In genomic region chr7:76166404-76167255, GRCh38 we compare ENCODE assay signal across 8 cellular contexts. TPM values are rescaled to one million over a fixed set of nuclear protein-coding genes. Genes with fewer than 3 reads are reported as not detected.
DNase-seq lines count a peak whose midpoint lies in the region; ATAC-seq and TF ChIP-seq lines count a peak whose summit lies in the region.

No MANE protein-coding gene starts in this region.

- peak overlapping the region; percentile 85 for H3K4me3 Mint-ChIP-seq in activated naive CD8-positive, alpha-beta T cell treated with anti-CD3 and anti-CD28 coated beads, Interleukin-2, amount 10 ng/mL, durations not matched to agents 7 days and 5 days
- H3K4me3 Mint-ChIP-seq in glutamatergic neuron (ENCODE audit: unreplicated experiment), result peak overlapping the region; percentile 84

- CTCF ChIA-PET in GM10248 (lab: Yijun Ruan, JAX), result interaction anchor here (1.0 to 4.7 kb wide), 4 partner anchors 11 to 150 kb away, joined by 5 to 45 read pairs (median 11); no protein-coding TSS in a partner anchor

- no peak for TF ChIP-seq CTCF in GM10248 (IDR thresholded peaks at IDR 0.05; ENCODE audit: control extremely low read depth, extremely low read depth, low read depth, missing control alignments)
- no peak for TF ChIP-seq CTCF in glutamatergic neuron (IDR thresholded peaks at IDR 0.05; ENCODE audit: partially characterized antibody, unreplicated experiment)
- no peak for TF ChIP-seq CTCF in omental fat pad (IDR thresholded peaks at IDR 0.05)

- no peaks in the 10 kb centered on the region for H3K9me3 Mint-ChIP-seq in activated naive CD8-positive, alpha-beta T cell treated with anti-CD3 and anti-CD28 coated beads, Interleukin-2, amount 10 ng/mL, durations not matched to agents 7 days and 5 days
- H3K9me3 Mint-ChIP-seq in glutamatergic neuron (ENCODE audit: unreplicated experiment), result peaks cover 4% of the 10 kb centered on the region

- H3K36me3 Mint-ChIP-seq in activated naive CD8-positive, alpha-beta T cell treated with anti-CD3 and anti-CD28 coated beads, Interleukin-2, amount 10 ng/mL, durations not matched to agents 7 days and 5 days, result no peaks in the 10 kb centered on the region
- H3K36me3 Mint-ChIP-seq in glutamatergic neuron (ENCODE audit: unreplicated experiment), result no peaks in the 10 kb centered on the region

- H3K27ac ChIP-seq in temporal lobe (ENCODE audit: low read depth, low read length), result peak overlapping the region; percentile 94

- peak; percentile 80 for ATAC-seq in HG02588 (IDR thresholded peaks at IDR 0.05; ENCODE audit: unreplicated experiment)
- ATAC-seq in activated naive CD8-positive, alpha-beta T cell treated with anti-CD3 and anti-CD28 coated beads, Interleukin-2, amount 10 ng/mL, durations not matched to agents 7 days and 5 days (ENCODE audit: low read depth), result peak; percentile 95
- peak; percentile 99 for ATAC-seq in omental fat pad (ENCODE audit: low FRiP score)

- DNase-seq in GM10248 (ENCODE audit: extremely low spot score) (peak; percentile 93), NCI-H1105 (lab: John Stamatoyannopoulos, UW) (peak; percentile 96), SKM-1 treated with dmso at 0.1 percent for 144 hours (lab: John Stamatoyannopoulos, UW; ENCODE audit: unreplicated experiment) (peak; percentile 91), glutamatergic neuron (peak; percentile 99), omental fat pad (ENCODE audit: low spot score) (peak; percentile 93)
- DNase-seq in activated naive CD8-positive, alpha-beta T cell treated with anti-CD3 and anti-CD28 coated beads, Interleukin-2, amount 10 ng/mL, durations not matched to agents 7 days and 5 days, result peak; percentile 97

- H3K4me1 Mint-ChIP-seq in activated naive CD8-positive, alpha-beta T cell treated with anti-CD3 and anti-CD28 coated beads, Interleukin-2, amount 10 ng/mL, durations not matched to agents 7 days and 5 days, result peaks cover 7% of the 10 kb centered on the region
- no peaks in the 10 kb centered on the region for H3K4me1 Mint-ChIP-seq in glutamatergic neuron (ENCODE audit: low read depth, unreplicated experiment)

- H3K27ac Mint-ChIP-seq in activated naive CD8-positive, alpha-beta T cell treated with anti-CD3 and anti-CD28 coated beads, Interleukin-2, amount 10 ng/mL, durations not matched to agents 7 days and 5 days, result peak overlapping the region; percentile 91
- peak overlapping the region; percentile 70 for H3K27ac Mint-ChIP-seq in glutamatergic neuron (ENCODE audit: unreplicated experiment)

- no peaks in the 10 kb centered on the region for H3K27me3 Mint-ChIP-seq in activated naive CD8-positive, alpha-beta T cell treated with anti-CD3 and anti-CD28 coated beads, Interleukin-2, amount 10 ng/mL, durations not matched to agents 7 days and 5 days
- H3K27me3 Mint-ChIP-seq in glutamatergic neuron (ENCODE audit: unreplicated experiment), result peaks cover 4% of the 10 kb centered on the region

- POLR2A ChIA-PET in GM10248 (lab: Yijun Ruan, JAX), result interaction anchor here (0.5 to 1.0 kb wide), 2 partner anchors 118 to 138 kb away, joined by 3 read pairs; partner anchors contain the start of gene MDH2
- POLR2A ChIA-PET in activated naive CD8-positive, alpha-beta T cell treated with anti-CD3 and anti-CD28 coated beads, Interleukin-2, amount 10 ng/mL, durations not matched to agents 7 days and 5 days (lab: Charles Lee), result interaction anchor here (0.6 to 3.1 kb wide), 3 partner anchors 100 to 151 kb away, joined by 3 to 16 read pairs (median 6); partner anchors contain the start of genes MDH2 and STYXL1

RNA-seq across cellular contexts. Expression of gene SRRM3, which starts 35.1 kb away (rescaled TPM):
- not detected for total RNA-seq in activated naive CD8-positive, alpha-beta T cell treated with anti-CD3 and anti-CD28 coated beads, Interleukin-2, amount 10 ng/mL, durations not matched to agents 7 days and 5 days
- total RNA-seq in glutamatergic neuron (ENCODE audit: unreplicated experiment) (154 TPM), omental fat pad (1 to 10 TPM; 1.7 to 3.7 (median 2.4) TPM), temporal lobe (8.1 TPM)

Comparison
In these comparisons a context has a peak if more than half of its experiments do, and no peak if none do; other contexts are left out.
1. Peak in every context shown above with its lines: DNase-seq, ATAC-seq and H3K27ac ChIP-seq.
2. RNA of gene SRRM3, which starts 35.1 kb away (total RNA-seq): 154 TPM in glutamatergic neuron (single experiment); 8.1 TPM in temporal lobe (single experiment), 1.7 to 3.7 TPM in omental fat pad and not detected in activated naive CD8-positive, alpha-beta T cell treated with anti-CD3 and anti-CD28 coated beads, Interleukin-2, amount 10 ng/mL, durations not matched to agents 7 days and 5 days; every median in the first group is over 10 times any median in the second.